13 cellular contexts compared by ENCODE assay signal in the genomic region with DNA sequence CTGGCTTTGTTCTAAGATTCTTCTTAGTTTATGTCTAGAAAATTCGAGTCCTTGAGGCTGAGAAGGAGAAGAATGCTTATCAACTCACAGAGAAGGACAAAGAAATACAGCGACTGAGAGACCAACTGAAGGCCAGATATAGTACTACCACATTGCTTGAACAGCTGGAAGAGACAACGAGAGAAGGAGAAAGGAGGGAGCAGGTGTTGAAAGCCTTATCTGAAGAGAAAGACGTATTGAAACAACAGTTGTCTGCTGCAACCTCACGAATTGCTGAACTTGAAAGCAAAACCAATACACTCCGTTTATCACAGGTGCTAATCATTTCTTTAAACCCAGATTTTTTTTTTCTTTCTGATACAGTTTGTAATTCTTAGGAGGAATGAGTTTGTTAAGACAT. TPM values are rescaled to one million over a fixed set of nuclear protein-coding genes. Genes with fewer than 3 reads are reported as not detected.
A peak's percentile ranks its signal among the peaks of the same experiment; 100 is the strongest.
DNase-seq lines count a peak whose midpoint lies in the region; ATAC-seq, FAIRE-seq and TF ChIP-seq lines count a peak whose summit lies in the region.
"Had no signal": no experiment of that assay in that cellular context is flagged by ENCODE, and none has a peak within 500 bp of the region (broad histone marks: within the 10 kb centered on the region; RNA-seq: fewer than 3 reads in every experiment).

No MANE protein-coding gene starts in this region.

- DNase-seq in GM10266 (ENCODE audit: extremely low spot score): peak; percentile 38
- DNase-seq in GM19239 (ENCODE audit: insufficient read length, low spot score): no peak
- DNase-seq in activated CD4-positive, alpha-beta memory T cell treated with anti-CD3 and anti-CD28 coated beads, Interleukin-2, amount 10 ng/mL, durations not matched to agents 7 days and 5 days: no peak
- DNase-seq in superior temporal gyrus (ENCODE audit: extremely low spot score): no peak
- no peak for DNase-seq in T-helper 9 cell
- no peak for DNase-seq in NCI-H1105 treated with DMSO at 0.1 percent for 48 hours (lab: John Stamatoyannopoulos, UW)
- no peak for DNase-seq in stomach
- DNase-seq: central memory CD4-positive, alpha-beta T cell; naive thymus-derived CD4-positive, alpha-beta T cell; NCI-H1092; stimulated activated CD4-positive, alpha-beta T cell treated with anti-CD3 and anti-CD28 coated beads, Interleukin-4, amount 100 ng/mL, for 24 hours had no signal

- peaks cover 0 to 4% (median 0%) of the 10 kb centered on the region in 4 donors for H3K4me1 ChIP-seq in stomach

- no peaks in the 10 kb centered on the region for H3K9me3 ChIP-seq in stomach

- no peak overlapping the region for H3K4me3 ChIP-seq in stomach

- intact Hi-C loops in stomach (cut with DNase I; ENCODE audit: low total_unique reads): no loop called here

- CTCF ChIA-PET in activated CD4-positive, alpha-beta memory T cell treated with anti-CD3 and anti-CD28 coated beads, Interleukin-2, amount 10 ng/mL, durations not matched to agents 7 days and 5 days (lab: Charles Lee): interaction anchor here (1.1 to 3.1 kb wide), 7 partner anchors 8 to 127 kb away, joined by 3 to 26 read pairs (median 7); partner anchors contain the start of gene MYOF

- no peaks in the 10 kb centered on the region for H3K27me3 ChIP-seq in stomach

- H3K9me3 Mint-ChIP-seq in activated CD4-positive, alpha-beta memory T cell treated with anti-CD3 and anti-CD28 coated beads, Interleukin-2, amount 10 ng/mL, durations not matched to agents 7 days and 5 days: no peaks in the 10 kb centered on the region

- peak; percentile 48 for ATAC-seq in HG02938 (IDR thresholded peaks at IDR 0.05; ENCODE audit: unreplicated experiment)
- ATAC-seq: naive thymus-derived CD4-positive, alpha-beta T cell had no signal

- WGBS in stomach, 5 donors: 24 to 48% (median 36%) methylated on average over 6 of the region's 6 CpGs

- H3K4me3 Mint-ChIP-seq in activated CD4-positive, alpha-beta memory T cell treated with anti-CD3 and anti-CD28 coated beads, Interleukin-2, amount 10 ng/mL, durations not matched to agents 7 days and 5 days: peak overlapping the region; percentile 67

- TF ChIP-seq CTCF in GM10266 (IDR thresholded peaks at IDR 0.05; ENCODE audit: control insufficient read depth, insufficient read depth, low read depth, missing control alignments) (no peak), stomach (IDR thresholded peaks at IDR 0.05) (no peak)

- peak; percentile 93 for FAIRE-seq in GM19239 (lab: Jason Lieb, UNC)
- FAIRE-seq: RCC 7860 had no signal

- no peaks in the 10 kb centered on the region for H3K27me3 Mint-ChIP-seq in activated CD4-positive, alpha-beta memory T cell treated with anti-CD3 and anti-CD28 coated beads, Interleukin-2, amount 10 ng/mL, durations not matched to agents 7 days and 5 days
- H3K27me3 Mint-ChIP-seq: naive thymus-derived CD4-positive, alpha-beta T cell had no signal

- no peak for TF ChIP-seq EP300 in stomach (IDR thresholded peaks at IDR 0.05)

- no peaks in the 10 kb centered on the region for H3K36me3 ChIP-seq in stomach

- no peak overlapping the region for H3K27ac ChIP-seq in stomach

- POLR2A ChIA-PET in activated CD4-positive, alpha-beta memory T cell treated with anti-CD3 and anti-CD28 coated beads, Interleukin-2, amount 10 ng/mL, durations not matched to agents 7 days and 5 days (lab: Charles Lee): interaction anchor here (0.8 to 2.1 kb wide), 6 partner anchors 8 to 655 kb away, joined by 3 to 10 read pairs (median 4); partner anchors contain the start of genes EXOC6 and MYOF

- H3K36me3 Mint-ChIP-seq in activated CD4-positive, alpha-beta memory T cell treated with anti-CD3 and anti-CD28 coated beads, Interleukin-2, amount 10 ng/mL, durations not matched to agents 7 days and 5 days (ENCODE audit: low read depth): peaks cover 80% of the 10 kb centered on the region

- peak overlapping the region; percentile 87 for H3K27ac Mint-ChIP-seq in activated CD4-positive, alpha-beta memory T cell treated with anti-CD3 and anti-CD28 coated beads, Interleukin-2, amount 10 ng/mL, durations not matched to agents 7 days and 5 days

- peaks cover 72% of the 10 kb centered on the region for H3K4me1 Mint-ChIP-seq in activated CD4-positive, alpha-beta memory T cell treated with anti-CD3 and anti-CD28 coated beads, Interleukin-2, amount 10 ng/mL, durations not matched to agents 7 days and 5 days

- no peak for TF ChIP-seq POLR2A in stomach (IDR thresholded peaks at IDR 0.05)

RNA-seq across cellular contexts. Expression of gene CEP55, which starts 6.7 kb away (rescaled TPM):
- total RNA-seq in activated CD4-positive, alpha-beta memory T cell treated with anti-CD3 and anti-CD28 coated beads, Interleukin-2, amount 10 ng/mL, durations not matched to agents 7 days and 5 days: 10 to 100 TPM; 82.5 to 84.6 TPM
- total RNA-seq in stomach: 1 to 10 TPM in 2 of 5 donors, under 1 TPM in 2, not detected in 1; 0.58 to 6.6 (median 1.1) TPM
- polyA plus RNA-seq in stomach: 1 to 10 TPM; 3.1 to 7.2 (median 5.2) TPM
- polyA plus RNA-seq: naive thymus-derived CD4-positive, alpha-beta T cell had no signal

RNA-seq across cellular contexts. Expression of gene MYOF, which starts 20.9 kb away (rescaled TPM):
- total RNA-seq in activated CD4-positive, alpha-beta memory T cell treated with anti-CD3 and anti-CD28 coated beads, Interleukin-2, amount 10 ng/mL, durations not matched to agents 7 days and 5 days: 10 to 100 TPM; 10.8 to 10.9 TPM
- total RNA-seq in stomach: 100 to 1,000 TPM in 1 of 5 donors, 10 to 100 TPM in 4; 29.5 to 111 (median 72.7) TPM
- 10 to 100 TPM in 2 of 3 donors, 1 to 10 TPM in 1; 5.0 to 24.2 (median 13.7) TPM for polyA plus RNA-seq in stomach
- polyA plus RNA-seq: naive thymus-derived CD4-positive, alpha-beta T cell had no signal

Comparison
In these comparisons a context has a peak if more than half of its experiments do, and no peak if none do; other contexts are left out.
1. RNA of gene CEP55, which starts 6.7 kb away (total RNA-seq): 82.5 to 84.6 TPM in activated CD4-positive, alpha-beta memory T cell treated with anti-CD3 and anti-CD28 coated beads, Interleukin-2, amount 10 ng/mL, durations not matched to agents 7 days and 5 days; 0.58 to 6.6 TPM in stomach; every median in the first group is over 10 times any median in the second.